Comparison of ENCODE assay signal across 1 cellular context in genomic region chr10:29658984-29659769, GRCh38.
TF ChIP-seq lines count a peak whose summit lies in the region.

No MANE protein-coding gene starts in this region.

TF ChIP-seq in HepG2, 621 proteins besides CTCF, POLR2A, EP300 and RAD21 (continued from another document and continues in another):
- TF ChIP-seq ZBTB25 (CRISPR knock-in tag; IDR thresholded peaks at IDR 0.05) (no peak), IKZF1 (IDR thresholded peaks at IDR 0.05) (no peak), GRHL1 (CRISPR knock-in tag; conservative IDR thresholded peaks at IDR 0.05) (no peak), TCF7 (IDR thresholded peaks at IDR 0.05; ENCODE audit: low read depth) (no peak), ZNF724P (CRISPR knock-in tag; IDR thresholded peaks at IDR 0.05; ENCODE audit: borderline replicate concordance) (no peak), JDP2 (CRISPR knock-in tag; IDR thresholded peaks at IDR 0.05; ENCODE audit: borderline replicate concordance) (no peak), GPN1 (CRISPR knock-in tag; IDR thresholded peaks at IDR 0.05; ENCODE audit: borderline replicate concordance) (no peak), RXRA (CRISPR knock-in tag; IDR thresholded peaks at IDR 0.05) (peak; percentile 19; the same call in 1 of the 2 replicates), HNF1B (CRISPR knock-in tag; IDR thresholded peaks at IDR 0.05) (no peak), ZNF44 (CRISPR knock-in tag; IDR thresholded peaks at IDR 0.05) (no peak), ZNF550 (CRISPR knock-in tag; IDR thresholded peaks at IDR 0.05; ENCODE audit: borderline replicate concordance) (no peak), NCOA2 (CRISPR knock-in tag; IDR thresholded peaks at IDR 0.05) (peak; percentile 37; the same call in 1 of the 2 replicates), ZNF207 (IDR thresholded peaks at IDR 0.05; ENCODE audit: borderline replicate concordance) (no peak), KLF13 (CRISPR knock-in tag; IDR thresholded peaks at IDR 0.05) (no peak), PBX3 (CRISPR knock-in tag; IDR thresholded peaks at IDR 0.05; ENCODE audit: borderline replicate concordance) (no peak), CEBPZ (IDR thresholded peaks at IDR 0.05; ENCODE audit: low read length) (no peak), ZBED4 (CRISPR knock-in tag; IDR thresholded peaks at IDR 0.05; ENCODE audit: borderline replicate concordance) (no peak), EHMT2 (IDR thresholded peaks at IDR 0.05; ENCODE audit: borderline replicate concordance, low read depth, low read length) (no peak), ZKSCAN8 (CRISPR knock-in tag; IDR thresholded peaks at IDR 0.05; ENCODE audit: borderline replicate concordance) (no peak), SNAPC2 (CRISPR knock-in tag; IDR thresholded peaks at IDR 0.05) (no peak), DR1 (CRISPR knock-in tag; IDR thresholded peaks at IDR 0.05) (no peak), SNAI1 (CRISPR knock-in tag; IDR thresholded peaks at IDR 0.05; ENCODE audit: borderline replicate concordance) (no peak), RXRB (CRISPR knock-in tag; IDR thresholded peaks at IDR 0.05; ENCODE audit: borderline replicate concordance) (0 out of 2 replicates have a peak, but pooled peaks have one; percentile 12), ZNF501 (CRISPR knock-in tag; IDR thresholded peaks at IDR 0.05) (no peak), HMGXB3 (CRISPR knock-in tag; IDR thresholded peaks at IDR 0.05; ENCODE audit: borderline replicate concordance) (no peak), HNF1A (IDR thresholded peaks at IDR 0.05; ENCODE audit: low read depth) (no peak), HNF1A (CRISPR knock-in tag; IDR thresholded peaks at IDR 0.05; ENCODE audit: borderline replicate concordance) (no peak), ZNF510 (CRISPR knock-in tag; IDR thresholded peaks at IDR 0.05; ENCODE audit: low read depth) (no peak), ATRX (CRISPR knock-in tag; IDR thresholded peaks at IDR 0.05; ENCODE audit: borderline replicate concordance) (no peak), PAX8 (CRISPR knock-in tag; IDR thresholded peaks at IDR 0.05; ENCODE audit: borderline replicate concordance) (no peak), ZNF644 (CRISPR knock-in tag; IDR thresholded peaks at IDR 0.05; ENCODE audit: low read depth) (peak; percentile 21; the same call in 1 of the 2 replicates), FOXM1 (CRISPR knock-in tag; IDR thresholded peaks at IDR 0.05) (no peak), SOX13 (IDR thresholded peaks at IDR 0.05) (no peak), SOX13 (CRISPR knock-in tag; conservative IDR thresholded peaks at IDR 0.05 in 1 of 2, IDR thresholded peaks at IDR 0.05 in 1 of 2) (peak in 1 of 2 experiments; percentile 67; a peak in 1 of 4 replicates), CREB3 (CRISPR knock-in tag; IDR thresholded peaks at IDR 0.05) (no peak), CAMTA2 (CRISPR knock-in tag; IDR thresholded peaks at IDR 0.05; ENCODE audit: borderline replicate concordance) (no peak)
